Comparison of ENCODE assay signal across 9 cellular contexts in genomic region chr1:40182956-40183710, GRCh38. TPM values are rescaled to one million over a fixed set of nuclear protein-coding genes. Genes with fewer than 3 reads are reported as not detected.
DNase-seq lines count a peak whose midpoint lies in the region; ATAC-seq and TF ChIP-seq lines count a peak whose summit lies in the region.
"Had no signal": no experiment of that assay in that cellular context is flagged by ENCODE, and none has a peak within 500 bp of the region (broad histone marks: within the 10 kb centered on the region; RNA-seq: fewer than 3 reads in every experiment).

No MANE protein-coding gene starts in this region.

- peaks cover 91% of the 10 kb centered on the region for H4K20me1 ChIP-seq in SK-N-SH (ENCODE audit: insufficient read depth)

- POLR2A ChIA-PET in BJ (lab: Charles Lee) (no interaction called here), SK-N-SH (lab: Yijun Ruan, JAX) (no interaction called here)

- peak; percentile 25; the same call in 1 of the 2 replicates for TF ChIP-seq CTCF in BJ (IDR thresholded peaks at IDR 0.05; ENCODE audit: insufficient read depth, low read depth, low read length)
- TF ChIP-seq CTCF in GM12874 (IDR thresholded peaks at IDR 0.05; ENCODE audit: insufficient read depth, low read depth, low read length): peak; percentile 37; the same call in 1 of the 2 replicates
- TF ChIP-seq CTCF in SK-N-SH (IDR thresholded peaks at IDR 0.05): peak; percentile 59

- intact Hi-C loops in activated T-helper 1 cell treated with anti-CD3 and anti-CD28 coated beads, Interleukin-12 subunit alpha, Interleukin-12 subunit beta, Interleukin-2, Interleukin-4 antibody, amounts not matched to agents 30 ng/mL and 10 ng/mL and 1 ng/mL, durations not matched to agents 14 hours and 24 hours and 36 hours (cut with micrococcal nuclease): loop anchor here (10.0 kb wide), 1 partner anchor 518 kb away; no protein-coding TSS in a partner anchor

- no peak overlapping the region for H3K27ac Mint-ChIP-seq in activated T-helper 1 cell treated with anti-CD3 and anti-CD28 coated beads, Interleukin-12 subunit alpha, Interleukin-12 subunit beta, Interleukin-2, Interleukin-4 antibody, amounts not matched to agents 30 ng/mL and 10 ng/mL and 1 ng/mL, durations not matched to agents 14 hours and 24 hours and 36 hours

- H3K4me1 ChIP-seq in SK-N-SH (ENCODE audit: control insufficient read depth in 1 of 2, insufficient read depth in 2 of 2, low read depth in 1 of 2, low read length in 1 of 2): peaks cover 0 to 24% of the 10 kb centered on the region in 2 experiments; a peak in 1 of 4 replicates

- 71% methylated on average over 3 of the region's 3 CpGs for WGBS in SK-N-SH (ENCODE audit: low lambda C conversion rate)

- no peak overlapping the region for H3K27ac ChIP-seq in SK-N-SH (ENCODE audit: low read depth in 2 of 2, low read length in 1 of 2)
- H3K27ac ChIP-seq: neutrophil had no signal

- H3F3A ChIP-seq in SK-N-SH (replicated peaks; ENCODE audit: insufficient read depth): peaks cover 4% of the 10 kb centered on the region

- no peaks in the 10 kb centered on the region for H3K27me3 ChIP-seq in BJ (ENCODE audit: control insufficient read depth, insufficient read depth, low read length)
- H3K27me3 ChIP-seq in SK-N-SH (ENCODE audit: insufficient read depth): no peaks in the 10 kb centered on the region
- H3K27me3 ChIP-seq: neutrophil had no signal

- H3K4me2 ChIP-seq in SK-N-SH: no peak overlapping the region

- no peaks in the 10 kb centered on the region for H3K27me3 Mint-ChIP-seq in activated T-helper 1 cell treated with anti-CD3 and anti-CD28 coated beads, Interleukin-12 subunit alpha, Interleukin-12 subunit beta, Interleukin-2, Interleukin-4 antibody, amounts not matched to agents 30 ng/mL and 10 ng/mL and 1 ng/mL, durations not matched to agents 14 hours and 24 hours and 36 hours (ENCODE audit: insufficient read depth)

- peaks cover 100% of the 10 kb centered on the region for H3K79me2 ChIP-seq in SK-N-SH (ENCODE audit: insufficient read depth)

- H3K9ac ChIP-seq in SK-N-SH: no peak overlapping the region

- H3K9me2 ChIP-seq in SK-N-SH: no peaks in the 10 kb centered on the region

- CTCF ChIA-PET in BJ (lab: Yijun Ruan, JAX): interaction anchor here (0.8 to 3.0 kb wide), 5 partner anchors 11 to 172 kb away, joined by 3 to 11 read pairs (median 3); no protein-coding TSS in a partner anchor
- CTCF ChIA-PET in SK-N-SH (lab: Yijun Ruan, JAX): interaction anchor here (0.8 to 4.2 kb wide), 9 partner anchors 10 to 156 kb away, joined by 3 to 19 read pairs (median 4); no protein-coding TSS in a partner anchor

- no peaks in the 10 kb centered on the region for H3K9me3 Mint-ChIP-seq in activated T-helper 1 cell treated with anti-CD3 and anti-CD28 coated beads, Interleukin-12 subunit alpha, Interleukin-12 subunit beta, Interleukin-2, Interleukin-4 antibody, amounts not matched to agents 30 ng/mL and 10 ng/mL and 1 ng/mL, durations not matched to agents 14 hours and 24 hours and 36 hours

- peaks cover 19% of the 10 kb centered on the region for H3K36me3 Mint-ChIP-seq in activated T-helper 1 cell treated with anti-CD3 and anti-CD28 coated beads, Interleukin-12 subunit alpha, Interleukin-12 subunit beta, Interleukin-2, Interleukin-4 antibody, amounts not matched to agents 30 ng/mL and 10 ng/mL and 1 ng/mL, durations not matched to agents 14 hours and 24 hours and 36 hours (ENCODE audit: low read depth)

- no peaks in the 10 kb centered on the region for H3K9me3 ChIP-seq in SK-N-SH
- H3K9me3 ChIP-seq: neutrophil had no signal

- peak; percentile 15; the same call in 1 of the 2 replicates for TF ChIP-seq RAD21 in SK-N-SH (IDR thresholded peaks at IDR 0.05; ENCODE audit: low read length)

- H3K4me3 Mint-ChIP-seq in activated T-helper 1 cell treated with anti-CD3 and anti-CD28 coated beads, Interleukin-12 subunit alpha, Interleukin-12 subunit beta, Interleukin-2, Interleukin-4 antibody, amounts not matched to agents 30 ng/mL and 10 ng/mL and 1 ng/mL, durations not matched to agents 14 hours and 24 hours and 36 hours: no peak overlapping the region

- H3K4me3 ChIP-seq in BJ (ENCODE audit: low read depth, low read length) (no peak overlapping the region), SK-N-SH (ENCODE audit: low read depth in 2 of 2, low read length in 1 of 2) (no peak overlapping the region)

- DNase-seq in BJ (ENCODE audit: low read depth): no peak
- DNase-seq in SK-N-SH: no peak
- peak; percentile 24 for DNase-seq in inferior parietal cortex (ENCODE audit: extremely low spot score)
- DNase-seq in activated T-helper 1 cell treated with anti-CD3 and anti-CD28 coated beads, Interleukin-12 subunit alpha, Interleukin-12 subunit beta, Interleukin-2, Interleukin-4 antibody, amounts not matched to agents 30 ng/mL and 10 ng/mL and 1 ng/mL, durations not matched to agents 14 hours and 24 hours and 36 hours (ENCODE audit: low spot score): no peak
- no peak for DNase-seq in DMS79 treated with DMSO at 0.1 percent for 48 hours (lab: John Stamatoyannopoulos, UW)
- DNase-seq in NCI-H748 treated with DMSO at 0.1 percent for 48 hours (lab: John Stamatoyannopoulos, UW): no peak

- H3K4me1 Mint-ChIP-seq in activated T-helper 1 cell treated with anti-CD3 and anti-CD28 coated beads, Interleukin-12 subunit alpha, Interleukin-12 subunit beta, Interleukin-2, Interleukin-4 antibody, amounts not matched to agents 30 ng/mL and 10 ng/mL and 1 ng/mL, durations not matched to agents 14 hours and 24 hours and 36 hours (ENCODE audit: low read depth): peaks cover 65% of the 10 kb centered on the region

- no peak for ATAC-seq in GM21737 (IDR thresholded peaks at IDR 0.05; ENCODE audit: unreplicated experiment)

- H3K36me3 ChIP-seq in BJ (ENCODE audit: control insufficient read depth, insufficient read depth, low read length) (no peaks in the 10 kb centered on the region), SK-N-SH (replicated peaks in 1 of 2; ENCODE audit: control insufficient read depth in 1 of 2, insufficient read depth in 2 of 2, low read length in 1 of 2) (no peaks in the 10 kb centered on the region)
- H3K36me3 ChIP-seq: neutrophil had no signal

- TF ChIP-seq EP300 in SK-N-SH (IDR thresholded peaks at IDR 0.05; ENCODE audit: borderline replicate concordance in 1 of 2, low read depth in 1 of 2, low read length in 1 of 2): no peak

- H2AFZ ChIP-seq in SK-N-SH (ENCODE audit: low read depth): no peak overlapping the region

TF ChIP-seq in SK-N-SH, 30 proteins besides CTCF, POLR2A, EP300 and RAD21:
- TF ChIP-seq, protein P1, sequence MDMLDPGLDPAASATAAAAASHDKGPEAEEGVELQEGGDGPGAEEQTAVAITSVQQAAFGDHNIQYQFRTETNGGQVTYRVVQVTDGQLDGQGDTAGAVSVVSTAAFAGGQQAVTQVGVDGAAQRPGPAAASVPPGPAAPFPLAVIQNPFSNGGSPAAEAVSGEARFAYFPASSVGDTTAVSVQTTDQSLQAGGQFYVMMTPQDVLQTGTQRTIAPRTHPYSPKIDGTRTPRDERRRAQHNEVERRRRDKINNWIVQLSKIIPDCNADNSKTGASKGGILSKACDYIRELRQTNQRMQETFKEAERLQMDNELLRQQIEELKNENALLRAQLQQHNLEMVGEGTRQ (IDR thresholded peaks at IDR 0.05; ENCODE audit: borderline replicate concordance, low read depth, low read length): no peak
- TF ChIP-seq TAF1 (IDR thresholded peaks at IDR 0.05; ENCODE audit: borderline replicate concordance, low read depth, low read length) (no peak), SMC3 (IDR thresholded peaks at IDR 0.05; ENCODE audit: low read depth, low read length) (peak; percentile 31; the same call in 1 of the 2 replicates)

RNA-seq across cellular contexts. Expression of gene RLF, which starts 21.9 kb away (rescaled TPM):
- polyA plus RNA-seq in BJ (2011; rRNA removed) (4.1 and 6.8 TPM in 2 replicates), SK-N-SH (2012; rRNA removed) (2.3 and 3.0 TPM in 2 replicates)
- 5.8 and 7.6 TPM in 2 replicates for polyA minus RNA-seq in BJ (2011; rRNA and poly(A)+ RNA removed)
- polyA plus RNA-seq in SK-N-SH (2012; cell fraction: cytosol; rRNA removed): 2.9 and 3.3 TPM in 2 replicates
- 3.4 and 7.3 TPM in 2 replicates for polyA plus RNA-seq in SK-N-SH (2012; cell fraction: nucleus; rRNA removed)
- 18.2 and 19.9 TPM in 2 replicates for total RNA-seq in activated T-helper 1 cell treated with anti-CD3 and anti-CD28 coated beads, Interleukin-12 subunit alpha, Interleukin-12 subunit beta, Interleukin-2, Interleukin-4 antibody, amounts not matched to agents 30 ng/mL and 10 ng/mL and 1 ng/mL, durations not matched to agents 14 hours and 24 hours and 36 hours
